ENCODE assay signal across 12 cellular contexts in the genomic region with DNA sequence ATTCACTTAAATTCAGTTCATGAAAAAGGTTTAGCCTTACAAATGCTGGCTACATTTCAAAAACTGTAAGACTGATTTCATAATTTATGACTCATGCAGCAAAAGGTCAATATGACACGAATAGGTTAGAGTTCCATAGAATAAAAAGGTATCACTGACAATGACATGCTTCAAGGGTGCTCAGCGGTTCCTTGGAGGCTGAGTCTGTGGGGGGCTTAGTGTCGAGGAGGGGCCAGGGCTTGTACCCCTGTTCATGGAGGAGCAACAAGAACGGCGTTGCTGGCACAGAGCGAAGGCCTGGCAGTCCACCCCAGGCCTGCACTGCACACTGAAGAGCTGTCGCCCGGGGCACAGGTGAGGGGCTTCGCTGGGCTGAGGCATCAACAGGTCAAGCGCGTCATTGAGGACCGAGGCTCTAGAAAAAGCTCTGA.
DNase-seq lines count a peak whose midpoint lies in the region; ATAC-seq and TF ChIP-seq lines count a peak whose summit lies in the region.
"Had no signal": no experiment of that assay in that cellular context is flagged by ENCODE, and none has a peak within 500 bp of the region (broad histone marks: within the 10 kb centered on the region; RNA-seq: fewer than 3 reads in every experiment).

No MANE protein-coding gene starts in this region.

- ATAC-seq in HG03565 (IDR thresholded peaks at IDR 0.05; ENCODE audit: unreplicated experiment), result no peak
- ATAC-seq in GM18517 (IDR thresholded peaks at IDR 0.05; ENCODE audit: unreplicated experiment), result no peak
- ATAC-seq: activated CD8-positive, alpha-beta T cell treated with anti-CD3 and anti-CD28 coated beads for 36 hours had no signal

- no peak overlapping the region for H3K9ac ChIP-seq in fibroblast of lung (ENCODE audit: insufficient read depth, low read length)

- TF ChIP-seq CTCF in HFF-Myc (IDR thresholded peaks at IDR 0.05; ENCODE audit: low read depth, low read length, missing control alignments) (no peak), fibroblast of lung (conservative IDR thresholded peaks at IDR 0.05 in 1 of 2, IDR thresholded peaks at IDR 0.05 in 1 of 2; ENCODE audit: low read depth in 1 of 2, low read length in 2 of 2) (no peak)

- no peak overlapping the region for H2AFZ ChIP-seq in fibroblast of lung (ENCODE audit: low read length)

- H3K4me3 ChIP-seq in HFF-Myc (replicated peaks; ENCODE audit: low read depth, low read length) (no peak overlapping the region), fibroblast of lung (replicated peaks in 1 of 4; ENCODE audit: control extremely low read depth in 1 of 4, insufficient read depth in 1 of 4, low read depth in 3 of 4, low read length in 4 of 4) (no peak overlapping the region), skeletal muscle cell (ENCODE audit: low read depth, low read length) (no peak overlapping the region)

- peaks cover 9% of the 10 kb centered on the region for H3K4me1 ChIP-seq in fibroblast of lung (ENCODE audit: control insufficient read depth, extremely low read depth, insufficient read depth, low read length)

- H3K79me2 ChIP-seq in fibroblast of lung (ENCODE audit: control insufficient read depth, insufficient read depth, low read length), result no peaks in the 10 kb centered on the region

- DNase-seq in HFF-Myc (ENCODE audit: extremely low read depth, low read depth) (peak; percentile 26), NCI-H69 (lab: John Stamatoyannopoulos, UW) (peak; percentile 5), fibroblast of lung (ENCODE audit: low read depth in 2 of 2) (peak; percentile 60 to 86), skeletal muscle cell (ENCODE audit: low read depth) (peak; percentile 36)
- DNase-seq in central memory CD4-positive, alpha-beta T cell, result no peak
- DNase-seq in activated CD4-positive, CD25-positive, alpha-beta regulatory T cell (lab: John Stamatoyannopoulos, UW), result no peak
- DNase-seq: activated CD8-positive, alpha-beta T cell treated with anti-CD3 and anti-CD28 coated beads for 36 hours; DND-41; NCI-H1436 treated with DMSO at 0.1 percent for 48 hours; stimulated activated naive CD4-positive, alpha-beta T cell treated with Interleukin-2 at 50 U/mL for 16 hours had no signal

- H3K36me3 ChIP-seq in fibroblast of lung (ENCODE audit: control insufficient read depth, insufficient read depth, low read length), result no peaks in the 10 kb centered on the region

- no peaks in the 10 kb centered on the region for H3K27me3 ChIP-seq in fibroblast of lung (ENCODE audit: control insufficient read depth, insufficient read depth, low read length)

- H3K4me2 ChIP-seq in fibroblast of lung (ENCODE audit: extremely low read depth, insufficient read depth, low read length), result no peak overlapping the region

- no peaks in the 10 kb centered on the region for H3K9me3 ChIP-seq in fibroblast of lung (ENCODE audit: control insufficient read depth, insufficient read depth, low read depth, low read length)

- no peak overlapping the region for H3K27ac ChIP-seq in fibroblast of lung (ENCODE audit: insufficient read depth, low read length)

- H4K20me1 ChIP-seq in fibroblast of lung (ENCODE audit: control insufficient read depth, extremely low read depth, insufficient read depth, low read length), result no peaks in the 10 kb centered on the region

Comparison
In these comparisons a context has a peak if more than half of its experiments do, and no peak if none do; other contexts are left out.
1. DNase-seq: peak in HFF-Myc (single experiment), NCI-H69 (single experiment), fibroblast of lung (2 of 2) and skeletal muscle cell (single experiment); none in central memory CD4-positive, alpha-beta T cell (single experiment) and activated CD4-positive, CD25-positive, alpha-beta regulatory T cell (0 of 4).